1 cellular context compared by ENCODE assay signal in genomic region chr3:69385723-69386483, GRCh38.
TF ChIP-seq lines count a peak whose summit lies in the region.

FRMD4B (minus strand) TSS chr3:69386088; CDS start chr3:69385989, 99 bp downstream.

TF ChIP-seq in WTC11, 78 proteins besides CTCF, POLR2A, EP300 and RAD21 (continued from another document):
- TF ChIP-seq HMGXB4 (CRISPR knock-in tag; IDR thresholded peaks at IDR 0.05) (peak; percentile 45; the same call in 1 of the 2 replicates), MAX (CRISPR knock-in tag; IDR thresholded peaks at IDR 0.05) (peak; percentile 36; the same call in 1 of the 2 replicates), RELA (CRISPR knock-in tag; IDR thresholded peaks at IDR 0.05; ENCODE audit: borderline replicate concordance) (no peak)
